In genomic region chr5:177592905-177593304, GRCh38 we compare ENCODE assay signal across 8 cellular contexts. TPM values are rescaled to one million over a fixed set of nuclear protein-coding genes. Genes with fewer than 3 reads are reported as not detected.
DNase-seq lines count a peak whose midpoint lies in the region; ATAC-seq and TF ChIP-seq lines count a peak whose summit lies in the region.

No MANE protein-coding gene starts in this region.

- no peak for TF ChIP-seq CTCF in SK-N-SH (IDR thresholded peaks at IDR 0.05)
- TF ChIP-seq CTCF in kidney epithelial cell (IDR thresholded peaks at IDR 0.05; ENCODE audit: insufficient read depth, low read length, poor library complexity, severe bottlenecking): no peak

- H3K27me3 Mint-ChIP-seq in activated naive CD8-positive, alpha-beta T cell treated with anti-CD3 and anti-CD28 coated beads, Interleukin-2, amount 10 ng/mL, durations not matched to agents 7 days and 5 days: peaks cover 27% of the 10 kb centered on the region

- H2AFZ ChIP-seq in SK-N-SH (ENCODE audit: low read depth): no peak overlapping the region

- no peak for TF ChIP-seq EP300 in SK-N-SH (IDR thresholded peaks at IDR 0.05; ENCODE audit: borderline replicate concordance in 1 of 2, low read depth in 1 of 2, low read length in 1 of 2)

- peak overlapping the region; percentile 83 for H3K9ac ChIP-seq in SK-N-SH
- H3K9ac ChIP-seq in stomach smooth muscle (ENCODE audit: low read length in 2 of 2): peak overlapping the region; percentile 80 to 93

- no peaks in the 10 kb centered on the region for H3K9me3 ChIP-seq in SK-N-SH
- H3K9me3 ChIP-seq in stomach smooth muscle (ENCODE audit: control insufficient read depth in 2 of 2, low read length in 2 of 2): no peaks in the 10 kb centered on the region

- peaks cover 6% of the 10 kb centered on the region; the same call in 1 of the 2 replicates for H4K20me1 ChIP-seq in SK-N-SH (ENCODE audit: insufficient read depth)

- H3K4me3 Mint-ChIP-seq in activated naive CD8-positive, alpha-beta T cell treated with anti-CD3 and anti-CD28 coated beads, Interleukin-2, amount 10 ng/mL, durations not matched to agents 7 days and 5 days: peak overlapping the region; percentile 100

- no peaks in the 10 kb centered on the region for H3K9me3 Mint-ChIP-seq in activated naive CD8-positive, alpha-beta T cell treated with anti-CD3 and anti-CD28 coated beads, Interleukin-2, amount 10 ng/mL, durations not matched to agents 7 days and 5 days

- no peaks in the 10 kb centered on the region for H3K9me2 ChIP-seq in SK-N-SH

- H3K27me3 ChIP-seq in SK-N-SH (ENCODE audit: insufficient read depth): peaks cover 12% of the 10 kb centered on the region
- H3K27me3 ChIP-seq in kidney epithelial cell (ENCODE audit: control insufficient read depth, insufficient read depth, low read length): peaks cover 5% of the 10 kb centered on the region
- H3K27me3 ChIP-seq in stomach smooth muscle (ENCODE audit: control insufficient read depth in 1 of 2, insufficient read depth in 2 of 2, low read length in 2 of 2): peaks cover 2 to 7% of the 10 kb centered on the region in 2 donors

- no peak for ATAC-seq in SK-N-SH treated with all-trans-retinoic acid at 6 μM for 48 hours
- no peak for ATAC-seq in activated naive CD8-positive, alpha-beta T cell treated with anti-CD3 and anti-CD28 coated beads, Interleukin-2, amount 10 ng/mL, durations not matched to agents 7 days and 5 days (ENCODE audit: low read depth)
- no peak for ATAC-seq in GM21447 (IDR thresholded peaks at IDR 0.05; ENCODE audit: unreplicated experiment)
- ATAC-seq in HG02852 (IDR thresholded peaks at IDR 0.05; ENCODE audit: unreplicated experiment): no peak

- H3K36me3 Mint-ChIP-seq in activated naive CD8-positive, alpha-beta T cell treated with anti-CD3 and anti-CD28 coated beads, Interleukin-2, amount 10 ng/mL, durations not matched to agents 7 days and 5 days: peaks cover 17% of the 10 kb centered on the region

- H3K4me1 Mint-ChIP-seq in activated naive CD8-positive, alpha-beta T cell treated with anti-CD3 and anti-CD28 coated beads, Interleukin-2, amount 10 ng/mL, durations not matched to agents 7 days and 5 days: peaks cover 22% of the 10 kb centered on the region

- H3K4me3 ChIP-seq in SK-N-SH (ENCODE audit: low read depth in 2 of 2, low read length in 1 of 2): peak overlapping the region; percentile 69 to 86
- peak overlapping the region; percentile 98 for H3K4me3 ChIP-seq in kidney epithelial cell (ENCODE audit: low read depth, low read length)
- H3K4me3 ChIP-seq in stomach smooth muscle (ENCODE audit: low read length in 2 of 2): peak overlapping the region; percentile 93 to 97

- H3F3A ChIP-seq in SK-N-SH (replicated peaks; ENCODE audit: insufficient read depth): peaks cover 15% of the 10 kb centered on the region

- H3K27ac Mint-ChIP-seq in activated naive CD8-positive, alpha-beta T cell treated with anti-CD3 and anti-CD28 coated beads, Interleukin-2, amount 10 ng/mL, durations not matched to agents 7 days and 5 days: peak overlapping the region; percentile 98

- H3K4me1 ChIP-seq in SK-N-SH (ENCODE audit: control insufficient read depth in 1 of 2, insufficient read depth in 2 of 2, low read depth in 1 of 2, low read length in 1 of 2) (peaks cover 7 to 9% of the 10 kb centered on the region in 2 experiments; a peak in 2 of 4 replicates), stomach smooth muscle (ENCODE audit: control insufficient read depth, insufficient read depth, low read length) (peaks cover 14% of the 10 kb centered on the region)

- peak overlapping the region; percentile 77 for H3K4me2 ChIP-seq in SK-N-SH

- peaks cover 24% of the 10 kb centered on the region for H3K79me2 ChIP-seq in SK-N-SH (ENCODE audit: insufficient read depth)

- DNase-seq in SK-N-SH (no peak), kidney epithelial cell (ENCODE audit: low read depth) (no peak), HuH-7.5 (ENCODE audit: low spot score) (no peak)
- no peak for DNase-seq in activated naive CD8-positive, alpha-beta T cell treated with anti-CD3 and anti-CD28 coated beads, Interleukin-2, amount 10 ng/mL, durations not matched to agents 7 days and 5 days

- peak overlapping the region in 1 of 2 experiments; percentile 57; a peak in 1 of 4 replicates for H3K27ac ChIP-seq in SK-N-SH (ENCODE audit: low read depth in 2 of 2, low read length in 1 of 2)
- H3K27ac ChIP-seq in stomach smooth muscle (ENCODE audit: low read length): no peak overlapping the region

- POLR2A ChIA-PET in SK-N-SH (lab: Yijun Ruan, JAX): interaction anchor here (0.8 to 1.4 kb wide), 2 partner anchors 9 to 15 kb away, joined by 4 read pairs; no protein-coding TSS in a partner anchor
- POLR2A ChIA-PET in activated naive CD8-positive, alpha-beta T cell treated with anti-CD3 and anti-CD28 coated beads, Interleukin-2, amount 10 ng/mL, durations not matched to agents 7 days and 5 days (lab: Charles Lee): interaction anchor here (0.9 to 1.4 kb wide), 4 partner anchors 8 to 77 kb away, joined by 3 to 6 read pairs (median 4); partner anchors contain the start of genes B4GALT7 and DDX41

- TF ChIP-seq RAD21 in SK-N-SH (IDR thresholded peaks at IDR 0.05; ENCODE audit: low read length): no peak

- CTCF ChIA-PET in SK-N-SH (lab: Yijun Ruan, JAX): interaction anchor here (1.2 kb wide), 2 partner anchors 15 to 483 kb away, joined by 4 to 6 read pairs; no protein-coding TSS in a partner anchor

- H3K36me3 ChIP-seq in SK-N-SH (replicated peaks in 1 of 2; ENCODE audit: control insufficient read depth in 1 of 2, insufficient read depth in 2 of 2, low read length in 1 of 2) (peaks cover 34 to 41% of the 10 kb centered on the region in 2 experiments), kidney epithelial cell (ENCODE audit: control insufficient read depth, insufficient read depth, low read length) (peaks cover 1% of the 10 kb centered on the region), stomach smooth muscle (ENCODE audit: control insufficient read depth in 2 of 2, insufficient read depth in 2 of 2, low read length in 2 of 2) (peaks cover 21 to 30% of the 10 kb centered on the region in 2 donors)

- WGBS in SK-N-SH (ENCODE audit: low lambda C conversion rate): 55% methylated on average over 13 of the region's 13 CpGs

TF ChIP-seq in SK-N-SH, 30 proteins besides CTCF, POLR2A, EP300 and RAD21 (continues in another document):
- no peak for TF ChIP-seq ZBTB33 (IDR thresholded peaks at IDR 0.05; ENCODE audit: borderline replicate concordance, low read depth)
- TF ChIP-seq FOSL2 (IDR thresholded peaks at IDR 0.05; ENCODE audit: borderline replicate concordance, low read depth): no peak

TF ChIP-seq in SK-N-SH treated with all-trans-retinoic acid at 6 μM for 48 hours, 23 proteins besides CTCF, POLR2A, EP300 and RAD21 (continues in another document):
- no peak for TF ChIP-seq SNAI2 (CRISPR knock-in tag; IDR thresholded peaks at IDR 0.05)
- TF ChIP-seq ZNF70 (CRISPR knock-in tag; IDR thresholded peaks at IDR 0.05): no peak
- no peak for TF ChIP-seq PATZ1 (CRISPR knock-in tag; IDR thresholded peaks at IDR 0.05; ENCODE audit: borderline replicate concordance)
- TF ChIP-seq ZC3H10 (CRISPR knock-in tag; IDR thresholded peaks at IDR 0.05): no peak
- TF ChIP-seq ZNF8 (CRISPR knock-in tag; IDR thresholded peaks at IDR 0.05): no peak
- no peak for TF ChIP-seq ZFP3 (CRISPR knock-in tag; IDR thresholded peaks at IDR 0.05)
- TF ChIP-seq POU6F1 (CRISPR knock-in tag; IDR thresholded peaks at IDR 0.05; ENCODE audit: borderline replicate concordance, low read depth): no peak

RNA-seq across cellular contexts. Expression of gene TMED9, which starts 0.9 kb away (rescaled TPM):
- polyA plus RNA-seq in SK-N-SH (2012; rRNA removed): 264 and 320 TPM in 2 replicates
- 199 and 268 TPM in 2 replicates for polyA plus RNA-seq in SK-N-SH (2012; cell fraction: cytosol; rRNA removed)
- 117 and 153 TPM in 2 replicates for polyA plus RNA-seq in SK-N-SH (2012; cell fraction: nucleus; rRNA removed)
- 10 to 100 TPM; 81.0 to 83.2 TPM for total RNA-seq in activated naive CD8-positive, alpha-beta T cell treated with anti-CD3 and anti-CD28 coated beads, Interleukin-2, amount 10 ng/mL, durations not matched to agents 7 days and 5 days
- 163 and 175 TPM in 2 replicates for total RNA-seq in kidney epithelial cell

RNA-seq across cellular contexts. Expression of gene B4GALT7, which starts 7.0 kb away (rescaled TPM):
- polyA plus RNA-seq in SK-N-SH (2012; rRNA removed): 37.5 and 39.1 TPM in 2 replicates
- 15.1 and 25.9 TPM in 2 replicates for polyA plus RNA-seq in SK-N-SH (2012; cell fraction: cytosol; rRNA removed)
- polyA plus RNA-seq in SK-N-SH (2012; cell fraction: nucleus; rRNA removed): 65.2 and 69.8 TPM in 2 replicates
- 10 to 100 TPM; 26.2 to 28.5 TPM for total RNA-seq in activated naive CD8-positive, alpha-beta T cell treated with anti-CD3 and anti-CD28 coated beads, Interleukin-2, amount 10 ng/mL, durations not matched to agents 7 days and 5 days
- total RNA-seq in kidney epithelial cell: 40.7 and 46.5 TPM in 2 replicates

RNA-seq across cellular contexts. Expression of gene FAM193B, which starts 38.5 kb away (rescaled TPM):
- 44.4 and 48.1 TPM in 2 replicates for polyA plus RNA-seq in SK-N-SH (2012; rRNA removed)
- polyA plus RNA-seq in SK-N-SH (2012; cell fraction: cytosol; rRNA removed): 10.1 and 14.0 TPM in 2 replicates
- polyA plus RNA-seq in SK-N-SH (2012; cell fraction: nucleus; rRNA removed): 327 and 442 TPM in 2 replicates
- total RNA-seq in activated naive CD8-positive, alpha-beta T cell treated with anti-CD3 and anti-CD28 coated beads, Interleukin-2, amount 10 ng/mL, durations not matched to agents 7 days and 5 days: 100 to 1,000 TPM; 142 to 153 TPM
- total RNA-seq in kidney epithelial cell: 21.9 and 29.5 TPM in 2 replicates
